In genomic region chr17:8479431-8479947, GRCh38 we compare ENCODE assay signal across 12 cellular contexts. TPM values are rescaled to one million over a fixed set of nuclear protein-coding genes. Genes with fewer than 3 reads are reported as not detected.
DNase-seq lines count a peak whose midpoint lies in the region; ATAC-seq, FAIRE-seq and TF ChIP-seq lines count a peak whose summit lies in the region.
"Had no signal": no experiment of that assay in that cellular context is flagged by ENCODE, and none has a peak within 500 bp of the region (broad histone marks: within the 10 kb centered on the region; RNA-seq: fewer than 3 reads in every experiment).

No MANE protein-coding gene starts in this region.

- 29% methylated on average over 11 of the region's 11 CpGs for WGBS in mammary epithelial cell (ENCODE audit: low coverage, missing lambda C conversion rate)

- TF ChIP-seq CTCF in mammary epithelial cell (conservative IDR thresholded peaks at IDR 0.05 in 1 of 2, IDR thresholded peaks at IDR 0.05 in 1 of 2; ENCODE audit: extremely low read depth in 1 of 2, insufficient read depth in 1 of 2, low read depth in 1 of 2, low read length in 2 of 2) (no peak), right atrium auricular region (IDR thresholded peaks at IDR 0.05) (no peak), gastrocnemius medialis (IDR thresholded peaks at IDR 0.05 in 4 of 5, conservative IDR thresholded peaks at IDR 0.05 in 1 of 5) (no peak)

- H2AFZ ChIP-seq in mammary epithelial cell (ENCODE audit: low read depth, low read length), result no peak overlapping the region

- H3K9me3 ChIP-seq in mammary epithelial cell (replicated peaks; ENCODE audit: insufficient read depth, low read length) (peaks cover 1% of the 10 kb centered on the region), right atrium auricular region (peaks cover 0 to 2% of the 10 kb centered on the region in 2 donors), gastrocnemius medialis (no peaks in the 10 kb centered on the region)

- dilution Hi-C loops in mammary epithelial cell (cut with HindIII; ENCODE audit: low sequenced_read_pairs), result no loop called here

- no peak for FAIRE-seq in urothelium cell line (lab: Jason Lieb, UNC)
- FAIRE-seq: keratinocyte had no signal

- no peaks in the 10 kb centered on the region for H4K20me1 ChIP-seq in mammary epithelial cell (ENCODE audit: insufficient read depth, low read length)

- no peak for TF ChIP-seq POLR2A in gastrocnemius medialis (IDR thresholded peaks at IDR 0.05)

- H3K4me3 ChIP-seq in mammary epithelial cell (replicated peaks in 1 of 3; ENCODE audit: insufficient read depth in 1 of 3, low read depth in 2 of 3, low read length in 3 of 3), result no peak overlapping the region
- H3K4me3 ChIP-seq in right atrium auricular region, result no peak overlapping the region
- no peak overlapping the region for H3K4me3 ChIP-seq in gastrocnemius medialis

- ATAC-seq in gastrocnemius medialis (peak; percentile 55), HG02970 (IDR thresholded peaks at IDR 0.05; ENCODE audit: low FRiP score, unreplicated experiment) (no peak), GM18519 (IDR thresholded peaks at IDR 0.05; ENCODE audit: low FRiP score, unreplicated experiment) (no peak)
- ATAC-seq: PC-3 had no signal

- peaks cover 27% of the 10 kb centered on the region for H3K36me3 ChIP-seq in mammary epithelial cell (ENCODE audit: insufficient read depth, low read length)
- peaks cover 99% of the 10 kb centered on the region for H3K36me3 ChIP-seq in right atrium auricular region
- H3K36me3 ChIP-seq in gastrocnemius medialis, result peaks cover 0 to 23% of the 10 kb centered on the region in 2 donors

- BruUV-seq in mammary epithelial cell (replicated peaks; lab: Mats Ljungman, UMichigan), result no TSS peak

- in situ Hi-C loops in mammary epithelial cell (cut with MboI; ENCODE audit: low sequenced_read_pairs in 2 of 2) (no loop called here), gastrocnemius medialis (cut with MboI; ENCODE audit: low sequenced_read_pairs in 4 of 4) (no loop called here)

- no peak overlapping the region for H3K4me2 ChIP-seq in mammary epithelial cell (ENCODE audit: insufficient read depth, low read depth, low read length)

- CTCF ChIA-PET in mammary epithelial cell (lab: Charles Lee; ENCODE audit: low non-redundant PET), result interaction anchor here (0.6 kb wide), 1 partner anchor 323 kb away, joined by 3 read pairs; no protein-coding TSS in a partner anchor

- no peak overlapping the region for H3K9ac ChIP-seq in mammary epithelial cell (ENCODE audit: insufficient read depth, low read length)

- H3K27ac ChIP-seq in mammary epithelial cell (ENCODE audit: insufficient read depth, low read depth, low read length) (no peak overlapping the region), right atrium auricular region (peak overlapping the region; percentile 37 to 45), gastrocnemius medialis (no peak overlapping the region)

- DNase-seq in COLO829 (ENCODE audit: low spot score) (peak; percentile 31), mammary epithelial cell (peak; percentile 19), right atrium auricular region (ENCODE audit: low spot score) (no peak), gastrocnemius medialis (peak in 1 of 2 donors; percentile 36), urothelium cell line (ENCODE audit: low spot score) (no peak), DMS79 treated with DMSO at 0.1 percent for 48 hours (lab: John Stamatoyannopoulos, UW) (no peak)
- DNase-seq: CD4-positive, CD25-positive, alpha-beta regulatory T cell; NCI-H2029; PC-3 had no signal

- H3K79me2 ChIP-seq in mammary epithelial cell (ENCODE audit: insufficient read depth, low read length), result no peaks in the 10 kb centered on the region

- intact Hi-C loops in mammary epithelial cell (cut with micrococcal nuclease) (no loop called here), gastrocnemius medialis (cut with DNase I; ENCODE audit: low total_unique reads) (no loop called here)

- peaks cover 22% of the 10 kb centered on the region for H3K4me1 ChIP-seq in mammary epithelial cell (ENCODE audit: insufficient read depth, low read length)
- H3K4me1 ChIP-seq in right atrium auricular region, result peaks cover 0 to 15% of the 10 kb centered on the region in 2 donors
- H3K4me1 ChIP-seq in gastrocnemius medialis, result peaks cover 0 to 4% of the 10 kb centered on the region in 2 donors

- H3K27me3 ChIP-seq in mammary epithelial cell (ENCODE audit: insufficient read depth, low read length) (no peaks in the 10 kb centered on the region), right atrium auricular region (no peaks in the 10 kb centered on the region), gastrocnemius medialis (no peaks in the 10 kb centered on the region)

RNA-seq across cellular contexts. Expression of gene NDEL1, which starts 43.8 kb away (rescaled TPM):
- total RNA-seq in mammary epithelial cell (100 to 1,000 TPM in 1 of 2 donors, 10 to 100 TPM in 1; 55.7 to 102 TPM), right atrium auricular region (10 to 100 TPM; 34.9 to 38.7 TPM), gastrocnemius medialis (10 to 100 TPM; 31.3 to 60.6 (median 41.5) TPM)
- 49.4 TPM for polyA plus RNA-seq in mammary epithelial cell
- polyA minus RNA-seq in mammary epithelial cell, result 36.7 TPM

Comparison
In these comparisons a context has a peak if more than half of its experiments do, and no peak if none do; other contexts are left out.
1. DNase-seq: peak in COLO829 (single experiment) and mammary epithelial cell (single experiment); none in right atrium auricular region (single experiment), urothelium cell line (single experiment) and DMS79 treated with DMSO at 0.1 percent for 48 hours (single experiment).
2. H3K27ac ChIP-seq: peak in right atrium auricular region (2 of 2); none in mammary epithelial cell (single experiment) and gastrocnemius medialis (0 of 4).
3. ATAC-seq: peak in gastrocnemius medialis (2 of 2); none in HG02970 (single experiment) and GM18519 (single experiment).